ENCODE assay signal across 14 cellular contexts in the genomic region with DNA sequence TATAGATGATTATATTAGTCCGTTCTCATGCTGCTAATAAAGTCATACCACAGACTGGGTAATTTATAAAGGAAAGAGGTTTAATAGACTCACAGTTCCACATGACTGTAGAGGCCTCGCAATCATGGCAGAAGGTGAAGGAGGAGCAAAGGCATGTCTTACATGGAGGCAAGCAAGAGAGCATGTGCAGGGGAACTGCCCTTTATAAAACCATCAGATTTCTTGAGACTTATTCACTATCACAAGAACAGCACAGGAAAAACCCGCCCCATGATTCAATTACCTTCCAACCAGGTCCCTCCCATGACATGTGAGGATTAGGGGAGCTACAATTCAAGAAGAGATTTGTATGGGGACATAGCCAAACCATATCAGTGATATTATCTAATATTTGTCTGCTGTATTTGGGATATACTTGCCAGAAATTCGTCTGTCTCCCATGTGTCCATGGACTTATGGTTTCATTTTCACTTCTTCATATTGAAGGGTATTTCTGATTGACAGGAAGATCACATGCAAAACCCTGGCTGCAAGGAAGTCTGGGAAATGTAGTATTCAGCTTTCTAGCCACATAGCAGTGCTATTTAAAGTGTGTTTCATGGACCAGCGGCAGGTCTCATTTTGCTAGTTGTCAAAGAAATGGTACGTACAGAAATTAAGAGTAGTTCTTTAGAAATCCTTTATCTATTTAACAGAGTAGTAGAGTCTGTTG. TPM values are rescaled to one million over a fixed set of nuclear protein-coding genes. Genes with fewer than 3 reads are reported as not detected.
DNase-seq lines count a peak whose midpoint lies in the region; ATAC-seq, FAIRE-seq and TF ChIP-seq lines count a peak whose summit lies in the region.
"Had no signal": no experiment of that assay in that cellular context is flagged by ENCODE, and none has a peak within 500 bp of the region (broad histone marks: within the 10 kb centered on the region; RNA-seq: fewer than 3 reads in every experiment).

No MANE protein-coding gene starts in this region.

- CTCF ChIA-PET in activated CD8-positive, alpha-beta T cell treated with anti-CD3 and anti-CD28 coated beads, Interleukin-2, amount 10 ng/mL, durations not matched to agents 7 days and 5 days (lab: Charles Lee): no interaction called here
- CTCF ChIA-PET in activated CD8-positive, alpha-beta T cell treated with anti-CD3 and anti-CD28 coated beads for 36 hours (lab: Charles Lee): interaction anchor here (0.6 kb wide), 1 partner anchor 152 kb away, joined by 3 read pairs; no protein-coding TSS in a partner anchor
- CTCF ChIA-PET in RWPE1 (lab: Yijun Ruan, JAX): interaction anchor here (0.7 kb wide), 1 partner anchor 1880 kb away, joined by 4 read pairs; no protein-coding TSS in a partner anchor

- FAIRE-seq in urothelium cell line (lab: Jason Lieb, UNC): no peak
- FAIRE-seq: islet of Langerhans had no signal

- H3K9me3 Mint-ChIP-seq in activated CD8-positive, alpha-beta T cell treated with anti-CD3 and anti-CD28 coated beads, Interleukin-2, amount 10 ng/mL, durations not matched to agents 7 days and 5 days (ENCODE audit: insufficient read depth): peaks cover 13% of the 10 kb centered on the region
- H3K9me3 Mint-ChIP-seq in activated CD8-positive, alpha-beta T cell treated with anti-CD3 and anti-CD28 coated beads for 36 hours: peaks cover 6% of the 10 kb centered on the region

- POLR2A ChIA-PET in activated CD8-positive, alpha-beta T cell treated with anti-CD3 and anti-CD28 coated beads, Interleukin-2, amount 10 ng/mL, durations not matched to agents 7 days and 5 days (lab: Charles Lee): no interaction called here
- POLR2A ChIA-PET in activated CD8-positive, alpha-beta T cell treated with anti-CD3 and anti-CD28 coated beads for 36 hours (lab: Charles Lee): no interaction called here
- POLR2A ChIA-PET in RWPE1 (lab: Yijun Ruan, JAX; ENCODE audit: low non-redundant PET): no interaction called here

- intact Hi-C loops in activated CD8-positive, alpha-beta T cell treated with anti-CD3 and anti-CD28 coated beads for 36 hours (cut with micrococcal nuclease): no loop called here
- intact Hi-C loops in sciatic nerve (cut with DNase I): no loop called here

- no peak for ATAC-seq in activated CD8-positive, alpha-beta T cell treated with anti-CD3 and anti-CD28 coated beads, Interleukin-2, amount 10 ng/mL, durations not matched to agents 7 days and 5 days
- no peak for ATAC-seq in activated CD8-positive, alpha-beta T cell treated with anti-CD3 and anti-CD28 coated beads for 36 hours
- ATAC-seq in HG03520 (IDR thresholded peaks at IDR 0.05; ENCODE audit: unreplicated experiment) (peak; percentile 55), GM18909 (IDR thresholded peaks at IDR 0.05; ENCODE audit: poor library complexity, unreplicated experiment) (no peak), sciatic nerve (no peak)

- no peak overlapping the region for H3K27ac ChIP-seq in RWPE1
- H3K27ac ChIP-seq: Peyer's patch, uterus had no signal

- DNase-seq in activated CD8-positive, alpha-beta T cell treated with anti-CD3 and anti-CD28 coated beads, Interleukin-2, amount 10 ng/mL, durations not matched to agents 7 days and 5 days: no peak
- DNase-seq in activated CD8-positive, alpha-beta T cell treated with anti-CD3 and anti-CD28 coated beads for 36 hours: no peak
- DNase-seq in RWPE1 (ENCODE audit: low spot score) (peak; percentile 34), urothelium cell line (ENCODE audit: low spot score) (peak; percentile 17), NCI-H82 (lab: John Stamatoyannopoulos, UW) (no peak), sciatic nerve (ENCODE audit: low spot score) (no peak)
- DNase-seq: anterior cingulate cortex, Peyer's patch, posterior cingulate gyrus, uterus had no signal

- no peak overlapping the region for H3K27ac Mint-ChIP-seq in activated CD8-positive, alpha-beta T cell treated with anti-CD3 and anti-CD28 coated beads, Interleukin-2, amount 10 ng/mL, durations not matched to agents 7 days and 5 days
- no peak overlapping the region for H3K27ac Mint-ChIP-seq in activated CD8-positive, alpha-beta T cell treated with anti-CD3 and anti-CD28 coated beads for 36 hours

- peak overlapping the region; percentile 39 for H3K4me3 Mint-ChIP-seq in activated CD8-positive, alpha-beta T cell treated with anti-CD3 and anti-CD28 coated beads, Interleukin-2, amount 10 ng/mL, durations not matched to agents 7 days and 5 days
- H3K4me3 Mint-ChIP-seq in activated CD8-positive, alpha-beta T cell treated with anti-CD3 and anti-CD28 coated beads for 36 hours: no peak overlapping the region

- no peak for TF ChIP-seq CTCF in activated CD8-positive, alpha-beta T cell treated with anti-CD3 and anti-CD28 coated beads for 36 hours (IDR thresholded peaks at IDR 0.05)
- TF ChIP-seq CTCF in RWPE1 (conservative IDR thresholded peaks at IDR 0.05; ENCODE audit: low read depth): no peak

- peaks cover 5% of the 10 kb centered on the region for H3K36me3 Mint-ChIP-seq in activated CD8-positive, alpha-beta T cell treated with anti-CD3 and anti-CD28 coated beads, Interleukin-2, amount 10 ng/mL, durations not matched to agents 7 days and 5 days (ENCODE audit: low read depth)
- no peaks in the 10 kb centered on the region for H3K36me3 Mint-ChIP-seq in activated CD8-positive, alpha-beta T cell treated with anti-CD3 and anti-CD28 coated beads for 36 hours (ENCODE audit: low read depth)

- peaks cover 2% of the 10 kb centered on the region for H3K4me1 Mint-ChIP-seq in activated CD8-positive, alpha-beta T cell treated with anti-CD3 and anti-CD28 coated beads, Interleukin-2, amount 10 ng/mL, durations not matched to agents 7 days and 5 days (ENCODE audit: low read depth)
- H3K4me1 Mint-ChIP-seq in activated CD8-positive, alpha-beta T cell treated with anti-CD3 and anti-CD28 coated beads for 36 hours (ENCODE audit: low read depth): peaks cover 2% of the 10 kb centered on the region

- no peaks in the 10 kb centered on the region for H3K27me3 Mint-ChIP-seq in activated CD8-positive, alpha-beta T cell treated with anti-CD3 and anti-CD28 coated beads, Interleukin-2, amount 10 ng/mL, durations not matched to agents 7 days and 5 days (ENCODE audit: low read depth)
- H3K27me3 Mint-ChIP-seq in activated CD8-positive, alpha-beta T cell treated with anti-CD3 and anti-CD28 coated beads for 36 hours: peaks cover 4% of the 10 kb centered on the region

RNA-seq across cellular contexts. Expression of a gene that starts 50.5 kb away (rescaled TPM):
- total RNA-seq in activated CD8-positive, alpha-beta T cell treated with anti-CD3 and anti-CD28 coated beads, Interleukin-2, amount 10 ng/mL, durations not matched to agents 7 days and 5 days: not detected
- total RNA-seq in activated CD8-positive, alpha-beta T cell treated with anti-CD3 and anti-CD28 coated beads for 36 hours: not detected
- 0.18 TPM for total RNA-seq in sciatic nerve
- total RNA-seq: epithelial cell of proximal tubule, Peyer's patch had no signal

Comparison
In these comparisons a context has a peak if more than half of its experiments do, and no peak if none do; other contexts are left out.
1. DNase-seq: peak in RWPE1 (single experiment) and urothelium cell line (single experiment); none in activated CD8-positive, alpha-beta T cell treated with anti-CD3 and anti-CD28 coated beads, Interleukin-2, amount 10 ng/mL, durations not matched to agents 7 days and 5 days (single experiment), activated CD8-positive, alpha-beta T cell treated with anti-CD3 and anti-CD28 coated beads for 36 hours (single experiment), NCI-H82 (single experiment) and sciatic nerve (single experiment).